ENCODE assay signal across 1 cellular context in genomic region chr17:50598487-50598886, GRCh38.
A peak's percentile ranks its signal among the peaks of the same experiment; 100 is the strongest.
TF ChIP-seq lines count a peak whose summit lies in the region.

No MANE protein-coding gene starts in this region.

TF ChIP-seq in GM12878, 131 proteins besides CTCF, POLR2A, EP300 and RAD21:
- no peak for TF ChIP-seq TARDBP (IDR thresholded peaks at IDR 0.05; ENCODE audit: borderline replicate concordance)
- peak; percentile 41; the same call in 1 of the 2 replicates for TF ChIP-seq CREM (IDR thresholded peaks at IDR 0.05; ENCODE audit: low read depth)
- no peak for TF ChIP-seq CHD4 (IDR thresholded peaks at IDR 0.05)
- TF ChIP-seq CREB1 (IDR thresholded peaks at IDR 0.05; ENCODE audit: low read depth), result peak; percentile 58; the same call in 1 of the 2 replicates
- no peak for TF ChIP-seq SRF (IDR thresholded peaks at IDR 0.05; ENCODE audit: low read depth in 2 of 2, low read length in 2 of 2)
- TF ChIP-seq RFX5 (IDR thresholded peaks at IDR 0.05; ENCODE audit: low read depth, low read length), result peak; percentile 40; the same call in 1 of the 2 replicates
- no peak for TF ChIP-seq IKZF1 (conservative IDR thresholded peaks at IDR 0.05)
- TF ChIP-seq RUNX3 (IDR thresholded peaks at IDR 0.05; ENCODE audit: low read length), result peak; percentile 58
- no peak for TF ChIP-seq IRF3 (IDR thresholded peaks at IDR 0.05)
- TF ChIP-seq, protein P1, sequence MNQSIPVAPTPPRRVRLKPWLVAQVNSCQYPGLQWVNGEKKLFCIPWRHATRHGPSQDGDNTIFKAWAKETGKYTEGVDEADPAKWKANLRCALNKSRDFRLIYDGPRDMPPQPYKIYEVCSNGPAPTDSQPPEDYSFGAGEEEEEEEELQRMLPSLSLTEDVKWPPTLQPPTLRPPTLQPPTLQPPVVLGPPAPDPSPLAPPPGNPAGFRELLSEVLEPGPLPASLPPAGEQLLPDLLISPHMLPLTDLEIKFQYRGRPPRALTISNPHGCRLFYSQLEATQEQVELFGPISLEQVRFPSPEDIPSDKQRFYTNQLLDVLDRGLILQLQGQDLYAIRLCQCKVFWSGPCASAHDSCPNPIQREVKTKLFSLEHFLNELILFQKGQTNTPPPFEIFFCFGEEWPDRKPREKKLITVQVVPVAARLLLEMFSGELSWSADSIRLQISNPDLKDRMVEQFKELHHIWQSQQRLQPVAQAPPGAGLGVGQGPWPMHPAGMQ (IDR thresholded peaks at IDR 0.05; ENCODE audit: borderline replicate concordance), result no peak
- no peak for TF ChIP-seq NR2C2 (IDR thresholded peaks at IDR 0.05; ENCODE audit: borderline replicate concordance, control insufficient read depth, insufficient read length, low read depth)
